1 cellular context compared by ENCODE assay signal in the genomic region with DNA sequence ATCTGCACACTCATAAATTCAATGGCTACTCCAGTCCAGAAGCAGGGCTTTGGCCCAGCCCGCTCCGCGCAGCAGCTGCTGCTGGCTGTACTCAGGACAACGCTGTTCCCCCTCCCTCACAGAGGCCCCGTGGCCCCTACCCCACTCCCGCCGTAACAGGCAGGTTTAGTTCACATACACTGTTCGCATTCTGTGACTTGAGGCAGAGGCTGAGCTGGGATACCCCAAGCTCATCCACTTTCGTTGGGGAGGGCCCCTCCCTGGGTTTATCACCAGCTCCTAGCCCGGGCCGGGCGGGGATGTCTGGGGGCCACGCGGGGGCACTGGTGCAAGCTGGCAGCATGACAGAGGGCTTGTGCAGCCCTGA.
TF ChIP-seq lines count a peak whose summit lies in the region.

No MANE protein-coding gene starts in this region.

TF ChIP-seq in K562, 482 proteins besides CTCF, POLR2A, EP300 and RAD21 (continued from another document):
- TF ChIP-seq, protein P1, sequence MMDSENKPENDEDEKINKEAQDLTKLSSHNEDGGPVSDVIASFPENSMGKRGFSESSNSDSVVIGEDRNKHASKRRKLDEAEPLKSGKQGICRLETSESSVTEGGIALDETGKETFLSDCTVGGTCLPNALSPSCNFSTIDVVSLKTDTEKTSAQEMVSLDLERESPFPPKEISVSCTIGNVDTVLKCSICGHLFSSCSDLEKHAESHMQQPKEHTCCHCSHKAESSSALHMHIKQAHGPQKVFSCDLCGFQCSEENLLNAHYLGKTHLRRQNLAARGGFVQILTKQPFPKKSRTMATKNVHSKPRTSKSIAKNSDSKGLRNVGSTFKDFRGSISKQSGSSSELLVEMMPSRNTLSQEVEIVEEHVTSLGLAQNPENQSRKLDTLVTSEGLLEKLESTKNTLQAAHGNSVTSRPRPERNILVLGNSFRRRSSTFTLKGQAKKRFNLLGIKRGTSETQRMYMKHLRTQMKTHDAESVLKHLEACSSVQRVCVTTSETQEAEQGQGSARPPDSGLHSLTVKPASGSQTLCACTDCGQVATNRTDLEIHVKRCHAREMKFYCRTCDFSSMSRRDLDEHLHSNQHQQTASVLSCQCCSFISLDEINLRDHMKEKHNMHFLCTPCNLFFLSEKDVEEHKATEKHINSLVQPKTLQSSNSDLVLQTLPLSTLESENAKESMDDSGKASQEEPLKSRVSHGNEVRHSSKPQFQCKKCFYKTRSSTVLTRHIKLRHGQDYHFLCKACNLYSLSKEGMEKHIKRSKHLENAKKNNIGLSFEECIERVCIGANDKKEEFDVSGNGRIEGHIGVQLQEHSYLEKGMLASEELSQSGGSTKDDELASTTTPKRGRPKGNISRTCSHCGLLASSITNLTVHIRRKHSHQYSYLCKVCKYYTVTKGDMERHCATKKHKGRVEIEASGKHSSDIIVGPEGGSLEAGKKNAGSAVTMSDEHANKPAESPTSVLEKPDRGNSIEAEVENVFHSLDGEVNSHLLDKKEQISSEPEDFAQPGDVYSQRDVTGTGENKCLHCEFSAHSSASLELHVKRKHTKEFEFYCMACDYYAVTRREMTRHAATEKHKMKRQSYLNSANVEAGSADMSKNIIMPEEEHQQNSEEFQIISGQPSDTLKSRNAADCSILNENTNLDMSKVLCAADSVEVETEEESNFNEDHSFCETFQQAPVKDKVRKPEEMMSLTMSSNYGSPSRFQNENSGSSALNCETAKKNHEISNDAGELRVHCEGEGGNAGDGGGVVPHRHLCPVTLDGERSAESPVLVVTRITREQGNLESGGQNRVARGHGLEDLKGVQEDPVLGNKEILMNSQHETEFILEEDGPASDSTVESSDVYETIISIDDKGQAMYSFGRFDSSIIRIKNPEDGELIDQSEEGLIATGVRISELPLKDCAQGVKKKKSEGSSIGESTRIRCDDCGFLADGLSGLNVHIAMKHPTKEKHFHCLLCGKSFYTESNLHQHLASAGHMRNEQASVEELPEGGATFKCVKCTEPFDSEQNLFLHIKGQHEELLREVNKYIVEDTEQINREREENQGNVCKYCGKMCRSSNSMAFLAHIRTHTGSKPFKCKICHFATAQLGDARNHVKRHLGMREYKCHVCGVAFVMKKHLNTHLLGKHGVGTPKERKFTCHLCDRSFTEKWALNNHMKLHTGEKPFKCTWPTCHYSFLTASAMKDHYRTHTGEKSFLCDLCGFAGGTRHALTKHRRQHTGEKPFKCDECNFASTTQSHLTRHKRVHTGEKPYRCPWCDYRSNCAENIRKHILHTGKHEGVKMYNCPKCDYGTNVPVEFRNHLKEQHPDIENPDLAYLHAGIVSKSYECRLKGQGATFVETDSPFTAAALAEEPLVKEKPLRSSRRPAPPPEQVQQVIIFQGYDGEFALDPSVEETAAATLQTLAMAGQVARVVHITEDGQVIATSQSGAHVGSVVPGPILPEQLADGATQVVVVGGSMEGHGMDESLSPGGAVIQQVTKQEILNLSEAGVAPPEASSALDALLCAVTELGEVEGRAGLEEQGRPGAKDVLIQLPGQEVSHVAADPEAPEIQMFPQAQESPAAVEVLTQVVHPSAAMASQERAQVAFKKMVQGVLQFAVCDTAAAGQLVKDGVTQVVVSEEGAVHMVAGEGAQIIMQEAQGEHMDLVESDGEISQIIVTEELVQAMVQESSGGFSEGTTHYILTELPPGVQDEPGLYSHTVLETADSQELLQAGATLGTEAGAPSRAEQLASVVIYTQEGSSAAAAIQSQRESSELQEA (IDR thresholded peaks at IDR 0.05; ENCODE audit: low read depth) = no peak
